1 cellular context compared by ENCODE assay signal in the genomic region with DNA sequence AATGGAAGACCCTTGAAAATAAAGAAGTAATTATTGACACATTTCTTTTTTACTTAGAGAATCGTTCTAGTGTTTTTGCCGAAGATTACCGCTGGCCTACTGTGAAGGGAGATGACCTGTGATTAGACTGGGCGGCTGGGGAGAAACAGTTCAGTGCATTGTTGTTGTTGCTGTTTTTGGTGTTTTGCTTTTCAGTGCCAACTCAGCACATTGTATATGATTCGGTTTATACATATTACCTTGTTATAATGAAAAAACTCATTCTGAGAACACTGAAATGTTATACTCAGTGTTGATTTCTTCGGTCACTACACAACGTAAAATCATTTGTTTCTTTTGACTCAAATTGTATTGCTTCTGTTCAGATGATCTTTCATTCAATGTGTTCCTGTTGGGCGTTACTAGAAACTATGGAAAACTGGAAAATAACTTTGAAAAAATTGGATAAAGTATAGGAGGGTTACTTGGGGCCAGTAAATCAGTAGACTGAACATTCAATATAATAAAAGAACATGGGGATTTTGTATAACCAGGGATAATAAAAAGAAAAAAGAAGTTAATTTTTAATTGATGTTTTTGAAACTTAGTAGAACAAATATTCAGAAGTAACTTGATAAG.
TF ChIP-seq lines count a peak whose summit lies in the region.

No MANE protein-coding gene starts in this region.

TF ChIP-seq in H1, 55 proteins besides CTCF, POLR2A, EP300 and RAD21:
- TF ChIP-seq BRCA1 (IDR thresholded peaks at IDR 0.05; ENCODE audit: low read depth, low read length) (0 out of 2 replicates have a peak, but pooled peaks have one; percentile 12), SP4 (IDR thresholded peaks at IDR 0.05; ENCODE audit: low read length) (no peak), TAF7 (optimal IDR thresholded peaks at IDR 0.05; ENCODE audit: borderline replicate concordance, low read depth, low read length) (no peak), RXRA (IDR thresholded peaks at IDR 0.05; ENCODE audit: insufficient read depth, low read depth, low read length) (no peak), POLR2AphosphoS5 (IDR thresholded peaks at IDR 0.05; ENCODE audit: low read depth, low read length) (0 out of 2 replicates have a peak, but pooled peaks have one; percentile 40)
TF ChIP-seq in H1: peak in this region for 2.
